In genomic region chr3:46895204-46895660, GRCh38 we compare ENCODE assay signal across 8 cellular contexts. TPM values are rescaled to one million over a fixed set of nuclear protein-coding genes. Genes with fewer than 3 reads are reported as not detected.
DNase-seq lines count a peak whose midpoint lies in the region; ATAC-seq, FAIRE-seq and TF ChIP-seq lines count a peak whose summit lies in the region.

No MANE protein-coding gene starts in this region.

- H3K9me3 ChIP-seq in naive thymus-derived CD4-positive, alpha-beta T cell (ENCODE audit: control insufficient read depth in 2 of 3, low read length in 3 of 3) = no peaks in the 10 kb centered on the region

- TF ChIP-seq POLR2A in GM12891 (IDR thresholded peaks at IDR 0.05; ENCODE audit: low read depth, low read length) = no peak

- no peaks in the 10 kb centered on the region for H3K4me1 ChIP-seq in naive thymus-derived CD4-positive, alpha-beta T cell (ENCODE audit: control insufficient read depth in 2 of 2, insufficient read depth in 2 of 2, low read length in 2 of 2)

- H3K27me3 Mint-ChIP-seq in endothelial cell (ENCODE audit: unreplicated experiment) = peaks cover 15% of the 10 kb centered on the region
- peaks cover 39 to 72% (median 57%) of the 10 kb centered on the region in 5 donors for H3K27me3 Mint-ChIP-seq in naive thymus-derived CD4-positive, alpha-beta T cell

- H3K4me1 Mint-ChIP-seq in endothelial cell (ENCODE audit: unreplicated experiment) = peaks cover 9% of the 10 kb centered on the region
- peaks cover 0 to 10% (median 6%) of the 10 kb centered on the region in 7 donors for H3K4me1 Mint-ChIP-seq in naive thymus-derived CD4-positive, alpha-beta T cell

- H3K36me3 ChIP-seq in naive thymus-derived CD4-positive, alpha-beta T cell (ENCODE audit: control insufficient read depth in 2 of 3, insufficient read depth in 3 of 3, low read length in 3 of 3) = no peaks in the 10 kb centered on the region

- no peak overlapping the region for H3K4me3 ChIP-seq in naive thymus-derived CD4-positive, alpha-beta T cell (ENCODE audit: low read length)

- intact Hi-C loops in naive thymus-derived CD4-positive, alpha-beta T cell (cut with micrococcal nuclease) = loop anchor here (1.0 kb wide), 3 partner anchors 29 to 190 kb away; no protein-coding TSS in a partner anchor

- FAIRE-seq in GM12891 (lab: Jason Lieb, UNC) = peak; percentile 92

- TF ChIP-seq CTCF in endothelial cell (IDR thresholded peaks at IDR 0.05; ENCODE audit: unreplicated experiment) = peak; percentile 71

- ATAC-seq in naive thymus-derived CD4-positive, alpha-beta T cell = peak; percentile 84
- no peak for ATAC-seq in HG02642 (IDR thresholded peaks at IDR 0.05; ENCODE audit: poor library complexity, unreplicated experiment)
- ATAC-seq in GM21447 (IDR thresholded peaks at IDR 0.05; ENCODE audit: unreplicated experiment) = no peak

- CTCF ChIA-PET in naive thymus-derived CD4-positive, alpha-beta T cell (lab: Charles Lee) = interaction anchor here (0.7 to 3.1 kb wide), 7 partner anchors 22 to 231 kb away, joined by 3 to 16 read pairs (median 5); no protein-coding TSS in a partner anchor

- H3K27me3 ChIP-seq in naive thymus-derived CD4-positive, alpha-beta T cell (ENCODE audit: control insufficient read depth in 2 of 2, insufficient read depth in 2 of 2, low read length in 2 of 2) = peaks cover 0 to 5% of the 10 kb centered on the region in 2 donors

- no peaks in the 10 kb centered on the region for H3K36me3 Mint-ChIP-seq in endothelial cell (ENCODE audit: low read depth, unreplicated experiment)
- H3K36me3 Mint-ChIP-seq in naive thymus-derived CD4-positive, alpha-beta T cell = no peaks in the 10 kb centered on the region

- POLR2A ChIA-PET in naive thymus-derived CD4-positive, alpha-beta T cell (lab: Charles Lee) = no interaction called here

- no peak overlapping the region for H3K27ac ChIP-seq in naive thymus-derived CD4-positive, alpha-beta T cell (ENCODE audit: low read depth, low read length)

- H3K9me3 Mint-ChIP-seq in endothelial cell (ENCODE audit: unreplicated experiment) = no peaks in the 10 kb centered on the region
- H3K9me3 Mint-ChIP-seq in naive thymus-derived CD4-positive, alpha-beta T cell = no peaks in the 10 kb centered on the region

- H3K27ac Mint-ChIP-seq in endothelial cell (ENCODE audit: unreplicated experiment) = no peak overlapping the region
- H3K27ac Mint-ChIP-seq in naive thymus-derived CD4-positive, alpha-beta T cell = peak overlapping the region in 1 of 9 donors; percentile 69

- H3K4me3 Mint-ChIP-seq in endothelial cell (ENCODE audit: unreplicated experiment) = no peak overlapping the region
- H3K4me3 Mint-ChIP-seq in naive thymus-derived CD4-positive, alpha-beta T cell = peak overlapping the region in 1 of 10 donors; percentile 22

- DNase-seq in GM12891 (ENCODE audit: insufficient read length, low spot score) = peak; percentile 70
- DNase-seq in NCI-H460 (ENCODE audit: extremely low read depth, low read depth) = peak; percentile 48
- peak; percentile 38 to 72 for DNase-seq in activated CD8-positive, alpha-beta memory T cell treated with anti-CD3 and anti-CD28 coated beads for 1 hour (ENCODE audit: extremely low read depth in 1 of 2, low read depth in 1 of 2)
- DNase-seq in endothelial cell (ENCODE audit: low spot score) = peak; percentile 78
- peak; percentile 60 to 83 (median 74) for DNase-seq in naive thymus-derived CD4-positive, alpha-beta T cell
- DNase-seq in stimulated activated naive CD4-positive, alpha-beta T cell (lab: John Stamatoyannopoulos, UW) = peak; percentile 53 to 79 (median 71)

TF ChIP-seq in GM12891, 5 proteins besides CTCF, POLR2A, EP300 and RAD21:
- TF ChIP-seq PAX5 (IDR thresholded peaks at IDR 0.05; ENCODE audit: insufficient read depth, low read length, severe bottlenecking) (no peak), TAF1 (IDR thresholded peaks at IDR 0.05; ENCODE audit: low read depth, low read length) (no peak), POU2F2 (IDR thresholded peaks at IDR 0.05; ENCODE audit: low read depth, low read length) (no peak), POLR2AphosphoS5 (IDR thresholded peaks at IDR 0.05; ENCODE audit: low read depth, low read length) (no peak), SPI1 (IDR thresholded peaks at IDR 0.05; ENCODE audit: low read depth, low read length) (no peak)
TF ChIP-seq in GM12891: peak in this region for 0.

RNA-seq across cellular contexts. Expression of gene PTH1R, which starts 17.7 kb away (rescaled TPM):
- 0.06 TPM for polyA plus RNA-seq in GM12891 (2012; ENCODE audit: low read depth, missing spikeins)
- 0.20 and 0.30 TPM in 2 replicates for total RNA-seq in NCI-H460 (2014; rRNA removed; shearing (Covaris generic))
- 1.4 and 2.3 TPM in 2 replicates for polyA plus RNA-seq in NCI-H460 (2014; cell fraction: nucleus; rRNA removed)
- 6.2 TPM for total RNA-seq in endothelial cell (ENCODE audit: unreplicated experiment)
- not detected for total RNA-seq in naive thymus-derived CD4-positive, alpha-beta T cell
- polyA plus RNA-seq in naive thymus-derived CD4-positive, alpha-beta T cell = not detected

RNA-seq across cellular contexts. Expression of gene MYL3, which starts 32.0 kb away (rescaled TPM):
- polyA plus RNA-seq in GM12891 (2012; ENCODE audit: low read depth, missing spikeins) = 0.18 TPM
- total RNA-seq in NCI-H460 (2014; rRNA removed; shearing (Covaris generic)) = not detected in 2 replicates
- not detected in 2 replicates for polyA plus RNA-seq in NCI-H460 (2014; cell fraction: nucleus; rRNA removed)
- not detected for total RNA-seq in endothelial cell (ENCODE audit: unreplicated experiment)
- not detected for total RNA-seq in naive thymus-derived CD4-positive, alpha-beta T cell
- not detected for polyA plus RNA-seq in naive thymus-derived CD4-positive, alpha-beta T cell
